ENCODE assay signal across 8 cellular contexts in the genomic region with DNA sequence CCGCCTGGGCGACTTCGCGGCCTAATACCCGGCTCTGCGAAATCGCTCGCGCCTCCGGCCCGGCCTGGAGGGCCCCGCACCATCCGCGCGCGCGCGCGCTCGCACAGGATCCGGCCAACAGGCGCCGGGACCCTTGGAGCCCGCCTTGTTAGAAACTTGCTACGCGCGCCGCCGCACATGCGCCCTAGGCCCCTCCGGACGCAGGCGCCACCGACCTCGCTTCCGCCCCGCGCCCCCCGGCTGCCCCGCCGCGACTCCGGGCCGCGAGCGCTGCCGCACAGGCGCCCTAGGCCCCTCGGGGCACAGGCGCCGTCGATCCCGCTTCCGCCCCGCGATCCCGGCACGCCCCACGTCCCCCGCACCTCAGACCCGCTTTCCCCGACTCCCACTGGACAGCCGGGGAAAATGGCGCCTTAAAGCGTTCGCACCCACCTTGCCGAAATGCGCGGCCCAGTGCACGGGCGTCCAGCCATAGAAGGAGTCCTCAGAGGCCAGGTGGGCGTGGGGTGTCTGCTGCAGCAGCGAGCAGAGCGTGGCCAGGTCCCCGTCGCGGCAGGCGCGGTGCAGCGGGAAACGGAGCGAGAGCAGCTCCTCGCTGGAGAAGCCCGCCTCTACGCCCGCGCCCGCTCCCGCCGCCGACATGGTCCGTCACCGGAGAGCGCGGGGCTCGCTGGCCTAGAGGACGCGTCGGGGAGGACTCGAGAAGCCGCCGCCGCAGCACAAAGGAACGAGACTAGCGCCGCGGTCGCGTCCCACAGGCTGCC. TPM values are rescaled to one million over a fixed set of nuclear protein-coding genes. Genes with fewer than 3 reads are reported as not detected.
A peak's percentile ranks its signal among the peaks of the same experiment; 100 is the strongest.
DNase-seq lines count a peak whose midpoint lies in the region; ATAC-seq and TF ChIP-seq lines count a peak whose summit lies in the region.

No MANE protein-coding gene starts in this region.

- H4K20me1 ChIP-seq in DOHH2 (ENCODE audit: control insufficient read depth, insufficient read depth, low read depth, low read length) = peaks cover 26% of the 10 kb centered on the region

- peaks cover 46% of the 10 kb centered on the region for H3K36me3 ChIP-seq in DOHH2 (ENCODE audit: control insufficient read depth, low read length)
- no peaks in the 10 kb centered on the region for H3K36me3 ChIP-seq in gastroesophageal sphincter

- WGBS in gastroesophageal sphincter (ENCODE audit: low coverage in 1 of 2), 2 donors = no CpG with 5 or more reads among the region's 109 CpGs

- H3K27me3 ChIP-seq in DOHH2 (ENCODE audit: control insufficient read depth, low read length) = no peaks in the 10 kb centered on the region
- no peaks in the 10 kb centered on the region for H3K27me3 ChIP-seq in gastroesophageal sphincter

- no peaks in the 10 kb centered on the region for H3K9me3 ChIP-seq in DOHH2 (ENCODE audit: control insufficient read depth, insufficient read depth, low read length)
- no peaks in the 10 kb centered on the region for H3K9me3 ChIP-seq in gastroesophageal sphincter

- H3F3A ChIP-seq in DOHH2 (ENCODE audit: control insufficient read depth, insufficient read depth) = peaks cover 6% of the 10 kb centered on the region; the same call in 1 of the 2 replicates

- H3K79me2 ChIP-seq in DOHH2 (ENCODE audit: control insufficient read depth, low read length) = peaks cover 61% of the 10 kb centered on the region

- H3K4me3 ChIP-seq in DOHH2 (ENCODE audit: low read length) = peak overlapping the region; percentile 94
- H3K4me3 ChIP-seq in gastroesophageal sphincter = peak overlapping the region; percentile 74 to 99

- DNase-seq in HuH-7 (ENCODE audit: low spot score) (peak; percentile 49), SHP77 treated with DMSO at 0.1 percent for 48 hours (lab: John Stamatoyannopoulos, UW) (peak; percentile 66), nucleus accumbens (lab: John Stamatoyannopoulos, UW) (peak in 52 of 56 donors; percentile 32 to 84 (median 72)), superior temporal gyrus (ENCODE audit: extremely low spot score) (peak; percentile 55)
- DNase-seq in activated gamma-delta T cell treated with anti-CD3 and anti-CD28 coated beads, Interleukin-2, amount 50 U/mL, for 16 hours (ENCODE audit: low read depth) = peak; percentile 62

- peak; percentile 74 to 77 for TF ChIP-seq POLR2A in gastroesophageal sphincter (IDR thresholded peaks at IDR 0.05)

- peak overlapping the region; percentile 82 for H3K27ac ChIP-seq in DOHH2 (ENCODE audit: low read depth, low read length)
- H3K27ac ChIP-seq in gastroesophageal sphincter = peak overlapping the region; percentile 90 to 100 (median 100)

- TF ChIP-seq EP300 in gastroesophageal sphincter (IDR thresholded peaks at IDR 0.05) = no peak

- peak; percentile 37 for ATAC-seq in GM21515 (IDR thresholded peaks at IDR 0.05; ENCODE audit: unreplicated experiment)
- peak; percentile 46 for ATAC-seq in gastroesophageal sphincter

- TF ChIP-seq CTCF in DOHH2 (IDR thresholded peaks at IDR 0.05; ENCODE audit: low read depth, low read length, poor library complexity, severe bottlenecking) (no peak), gastroesophageal sphincter (IDR thresholded peaks at IDR 0.05) (peak in 1 of 4 experiments; percentile 0)

- H3K4me1 ChIP-seq in DOHH2 (ENCODE audit: control insufficient read depth, low read length) (peaks cover 30% of the 10 kb centered on the region), gastroesophageal sphincter (peaks cover 3 to 55% (median 28%) of the 10 kb centered on the region in 3 donors)

- no peaks in the 10 kb centered on the region for H3K9me2 ChIP-seq in DOHH2 (replicated peaks; ENCODE audit: control insufficient read depth, low read length)

- peak overlapping the region; percentile 77 for H3K4me2 ChIP-seq in DOHH2 (ENCODE audit: low read length)

RNA-seq across cellular contexts. Expression of gene ANKRD10, which starts 0.4 kb away (rescaled TPM):
- 100 to 1,000 TPM in 3 of 4 donors, 10 to 100 TPM in 1; 97.8 to 189 (median 114) TPM for total RNA-seq in gastroesophageal sphincter

Comparison
In these comparisons a context has a peak if more than half of its experiments do, and no peak if none do; other contexts are left out.
1. Peak in every context shown above with its lines: DNase-seq, ATAC-seq, H3K4me3 ChIP-seq and H3K27ac ChIP-seq.